Comparison of ENCODE assay signal across 8 cellular contexts in the genomic region with DNA sequence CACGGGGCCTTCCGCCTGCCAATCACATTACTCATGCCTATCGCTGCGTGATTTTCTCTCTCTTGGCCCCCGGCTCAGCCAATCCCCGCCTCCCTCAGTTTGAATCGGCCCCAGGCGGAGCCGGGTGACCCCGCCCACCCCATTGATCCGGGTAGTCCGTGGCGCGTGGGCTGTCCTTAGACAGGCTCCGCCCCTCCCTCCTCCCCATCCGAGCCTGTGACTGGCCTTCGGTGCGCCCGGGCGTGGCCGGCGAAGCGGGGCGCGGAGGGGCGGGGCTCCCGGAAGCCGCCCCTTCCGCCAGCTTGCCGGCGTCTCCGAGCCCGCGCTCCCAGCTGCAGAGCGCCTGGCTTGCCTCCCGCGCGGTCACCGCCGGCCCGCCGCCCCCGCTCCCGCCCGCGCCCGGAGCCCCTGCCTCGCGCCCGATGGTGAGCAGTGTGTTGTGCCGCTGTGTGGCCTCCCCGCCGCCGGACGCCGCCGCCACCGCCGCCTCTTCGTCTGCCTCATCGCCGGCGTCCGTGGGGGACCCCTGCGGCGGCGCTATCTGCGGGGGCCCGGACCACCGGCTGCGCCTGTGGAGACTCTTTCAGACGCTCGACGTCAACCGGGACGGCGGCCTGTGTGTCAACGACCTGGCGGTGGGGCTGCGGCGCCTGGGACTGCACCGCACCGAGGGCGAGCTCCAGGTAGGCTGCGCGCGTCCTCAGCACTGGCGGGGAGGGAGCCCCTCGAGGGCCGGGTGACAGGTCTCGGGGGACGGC. TPM values are rescaled to one million over a fixed set of nuclear protein-coding genes. Genes with fewer than 3 reads are reported as not detected.
DNase-seq lines count a peak whose midpoint lies in the region; ATAC-seq and TF ChIP-seq lines count a peak whose summit lies in the region.

Gene SLC25A25 (plus strand): TSS at position 335 of the 758 bp plus-strand sequence. CDS start 88 bp downstream, at position 423.

- intact Hi-C loops in T-helper 1 cell treated with Interleukin-12 subunit alpha and Interleukin-12 subunit beta and Interleukin-4 antibody, amounts not matched to agents 30 ng/mL and 1 ng/mL, for 36 hours (cut with micrococcal nuclease), result loop anchor here (1.0 to 5.0 kb wide), 29 partner anchors 16 to 1013 kb away; partner anchors contain the start of genes BBLN, COQ4, DNM1 and DOLK
- intact Hi-C loops in left cardiac atrium (cut with DNase I), result no loop called here

- in situ Hi-C loops in GM13976 (cut with MboI; ENCODE audit: low sequenced_read_pairs, unreplicated experiment), result no loop called here

- H3K27me3 Mint-ChIP-seq in progenitor cell of endocrine pancreas, result peaks cover 2% of the 10 kb centered on the region

- H3K9me3 Mint-ChIP-seq in progenitor cell of endocrine pancreas (ENCODE audit: low read depth), result no peaks in the 10 kb centered on the region

- H3K4me1 Mint-ChIP-seq in progenitor cell of endocrine pancreas (ENCODE audit: low read depth), result peaks cover 27% of the 10 kb centered on the region

- no peak for TF ChIP-seq CTCF in GM13976 (IDR thresholded peaks at IDR 0.05; ENCODE audit: borderline replicate concordance, control extremely low read depth, extremely low read depth, insufficient read depth, missing control alignments)
- no peak for TF ChIP-seq CTCF in progenitor cell of endocrine pancreas (IDR thresholded peaks at IDR 0.05; ENCODE audit: unreplicated experiment)

- peak; percentile 62 for ATAC-seq in HG02870 (IDR thresholded peaks at IDR 0.05; ENCODE audit: unreplicated experiment)
- ATAC-seq in left cardiac atrium, result peak; percentile 95 to 96

- peak within 1 kb of the TSS; percentile 67 for H3K27ac Mint-ChIP-seq in progenitor cell of endocrine pancreas

- peaks cover 3% of the 10 kb centered on the region for H3K36me3 Mint-ChIP-seq in progenitor cell of endocrine pancreas (ENCODE audit: insufficient read depth)

- DNase-seq in GM13976 (ENCODE audit: low spot score) (peak; percentile 98), NCI-H146 treated with DMSO at 0.1 percent for 48 hours (lab: John Stamatoyannopoulos, UW; ENCODE audit: unreplicated experiment) (peak; percentile 95), amniotic epithelial cell (ENCODE audit: low read depth) (peak; percentile 97), left cardiac atrium (peak; percentile 100), progenitor cell of endocrine pancreas (ENCODE audit: low spot score, unreplicated experiment) (peak; percentile 100), ureter (ENCODE audit: low spot score) (peak; percentile 100)

- H3K4me3 Mint-ChIP-seq in progenitor cell of endocrine pancreas (ENCODE audit: low read depth), result peak within 1 kb of the TSS; percentile 75

RNA-seq across cellular contexts. Expression of gene SLC25A25, which starts in this region (rescaled TPM):
- 13.9 and 14.8 TPM in 2 replicates for total RNA-seq in T-helper 1 cell treated with Interleukin-12 subunit alpha and Interleukin-12 subunit beta and Interleukin-4 antibody, amounts not matched to agents 30 ng/mL and 1 ng/mL, for 36 hours
- total RNA-seq in left cardiac atrium (10 to 100 TPM; 13.7 to 29.8 TPM), progenitor cell of endocrine pancreas (9.7 and 10.0 TPM in 2 replicates), ureter (21.7 TPM)

Comparison
In these comparisons a context has a peak if more than half of its experiments do, and no peak if none do; other contexts are left out.
1. Peak in every context shown above with its lines: DNase-seq and ATAC-seq.